7 cellular contexts compared by ENCODE assay signal in the genomic region with DNA sequence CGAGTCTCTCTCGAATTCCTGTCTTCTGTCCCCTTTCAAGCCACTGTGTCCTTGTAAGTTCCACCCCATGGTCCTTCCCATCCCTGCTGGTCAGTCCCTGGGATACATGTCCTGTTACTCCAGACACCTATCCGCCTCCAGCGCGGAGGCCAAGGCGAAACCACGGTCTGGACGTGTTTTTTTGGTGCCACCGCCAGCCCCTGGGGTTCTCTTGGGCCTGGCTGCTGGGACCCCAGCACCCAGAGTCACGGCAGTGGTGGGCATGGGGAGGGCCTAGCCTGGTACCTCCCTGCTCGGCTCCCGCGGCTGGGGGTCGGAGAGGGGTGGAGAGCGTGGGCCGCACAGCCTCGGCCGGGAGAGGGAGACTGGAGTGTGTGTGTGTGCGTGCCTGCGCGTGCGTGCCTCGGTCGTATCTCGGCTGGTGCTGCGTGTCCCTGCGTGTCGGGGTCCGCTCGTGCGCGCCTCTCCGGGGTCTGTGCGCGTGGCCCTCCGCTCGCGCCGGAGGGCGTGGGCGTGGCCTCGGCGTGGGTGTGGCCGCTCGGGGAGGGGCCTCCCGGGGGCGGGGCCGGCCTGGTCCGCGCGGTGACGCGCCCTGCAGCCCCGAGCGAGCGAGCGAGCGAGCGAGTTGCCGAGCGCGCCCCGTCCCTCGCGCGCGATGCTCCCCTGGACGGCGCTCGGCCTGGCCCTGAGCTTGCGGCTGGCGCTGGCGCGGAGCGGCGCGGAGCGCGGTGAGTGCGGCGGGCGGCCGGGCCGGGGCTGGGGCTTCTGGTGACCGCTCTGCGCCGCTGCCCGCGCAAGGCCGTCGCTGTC. TPM values are rescaled to one million over a fixed set of nuclear protein-coding genes. Genes with fewer than 3 reads are reported as not detected.
DNase-seq lines count a peak whose midpoint lies in the region; ATAC-seq lines count a peak whose summit lies in the region.

A gene with protein sequence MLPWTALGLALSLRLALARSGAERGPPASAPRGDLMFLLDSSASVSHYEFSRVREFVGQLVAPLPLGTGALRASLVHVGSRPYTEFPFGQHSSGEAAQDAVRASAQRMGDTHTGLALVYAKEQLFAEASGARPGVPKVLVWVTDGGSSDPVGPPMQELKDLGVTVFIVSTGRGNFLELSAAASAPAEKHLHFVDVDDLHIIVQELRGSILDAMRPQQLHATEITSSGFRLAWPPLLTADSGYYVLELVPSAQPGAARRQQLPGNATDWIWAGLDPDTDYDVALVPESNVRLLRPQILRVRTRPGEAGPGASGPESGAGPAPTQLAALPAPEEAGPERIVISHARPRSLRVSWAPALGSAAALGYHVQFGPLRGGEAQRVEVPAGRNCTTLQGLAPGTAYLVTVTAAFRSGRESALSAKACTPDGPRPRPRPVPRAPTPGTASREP (plus strand): TSS at position 597 of the 810 bp plus-strand sequence. CDS start 59 bp downstream, at position 656.

- H3K4me1 Mint-ChIP-seq in activated T-helper 2 cell treated with anti-CD3 and anti-CD28 coated beads, Interferon-gamma antibody, Interleukin-2, Interleukin-4, amounts not matched to agents 10 μg/mL and 5 μg/mL and 100 μg/mL, durations not matched to agents 14 hours and 24 hours and 36 hours (ENCODE audit: low read depth), result peaks cover 2% of the 10 kb centered on the region
- H3K4me1 Mint-ChIP-seq in naive B cell, result peaks cover 8 to 17% (median 8%) of the 10 kb centered on the region in 3 donors

- H3K9me3 Mint-ChIP-seq in activated T-helper 2 cell treated with anti-CD3 and anti-CD28 coated beads, Interferon-gamma antibody, Interleukin-2, Interleukin-4, amounts not matched to agents 10 μg/mL and 5 μg/mL and 100 μg/mL, durations not matched to agents 14 hours and 24 hours and 36 hours, result no peaks in the 10 kb centered on the region
- H3K9me3 Mint-ChIP-seq in naive B cell, result no peaks in the 10 kb centered on the region

- H3K27me3 Mint-ChIP-seq in activated T-helper 2 cell treated with anti-CD3 and anti-CD28 coated beads, Interferon-gamma antibody, Interleukin-2, Interleukin-4, amounts not matched to agents 10 μg/mL and 5 μg/mL and 100 μg/mL, durations not matched to agents 14 hours and 24 hours and 36 hours (ENCODE audit: low read depth), result peaks cover 7% of the 10 kb centered on the region
- peaks cover 3 to 56% (median 14%) of the 10 kb centered on the region in 3 donors for H3K27me3 Mint-ChIP-seq in naive B cell

- DNase-seq in GM19240 (ENCODE audit: insufficient read length, low spot score) (peak; percentile 80), NCI-H526 treated with DMSO at 0.1 percent for 48 hours (lab: John Stamatoyannopoulos, UW) (peak; percentile 17), fibroblast of gingiva (ENCODE audit: low read depth) (peak; percentile 54), naive B cell (peak; percentile 65)
- DNase-seq in activated T-helper 2 cell treated with anti-CD3 and anti-CD28 coated beads, Interferon-gamma antibody, Interleukin-2, Interleukin-4, amounts not matched to agents 10 μg/mL and 5 μg/mL and 100 μg/mL, durations not matched to agents 14 hours and 24 hours and 36 hours (ENCODE audit: low spot score), result peak; percentile 68
- DNase-seq in stimulated activated CD8-positive, alpha-beta memory T cell treated with anti-CD3 and anti-CD28 coated beads, Interleukin-7, amount 100 ng/mL, for 48 hours (ENCODE audit: extremely low read depth in 1 of 2, low read depth in 1 of 2), result peak; percentile 50 to 52

- H3K27ac Mint-ChIP-seq in activated T-helper 2 cell treated with anti-CD3 and anti-CD28 coated beads, Interferon-gamma antibody, Interleukin-2, Interleukin-4, amounts not matched to agents 10 μg/mL and 5 μg/mL and 100 μg/mL, durations not matched to agents 14 hours and 24 hours and 36 hours, result no peak within 1 kb of the TSS
- H3K27ac Mint-ChIP-seq in naive B cell, result peak within 1 kb of the TSS in 1 of 6 donors; percentile 47

- peak within 1 kb of the TSS; percentile 51 for H3K4me3 Mint-ChIP-seq in activated T-helper 2 cell treated with anti-CD3 and anti-CD28 coated beads, Interferon-gamma antibody, Interleukin-2, Interleukin-4, amounts not matched to agents 10 μg/mL and 5 μg/mL and 100 μg/mL, durations not matched to agents 14 hours and 24 hours and 36 hours (ENCODE audit: low read depth)
- H3K4me3 Mint-ChIP-seq in naive B cell, result peak within 1 kb of the TSS in 7 of 8 donors; percentile 64 to 88 (median 74)

- no peaks in the 10 kb centered on the region for H3K36me3 Mint-ChIP-seq in activated T-helper 2 cell treated with anti-CD3 and anti-CD28 coated beads, Interferon-gamma antibody, Interleukin-2, Interleukin-4, amounts not matched to agents 10 μg/mL and 5 μg/mL and 100 μg/mL, durations not matched to agents 14 hours and 24 hours and 36 hours (ENCODE audit: low read depth)
- H3K36me3 Mint-ChIP-seq in naive B cell, result no peaks in the 10 kb centered on the region

- ATAC-seq in naive B cell (ENCODE audit: low read depth in 2 of 2) (peak; percentile 73 to 75), GM19455 (IDR thresholded peaks at IDR 0.05; ENCODE audit: unreplicated experiment) (no peak)

- intact Hi-C loops in activated T-helper 2 cell treated with anti-CD3 and anti-CD28 coated beads, Interferon-gamma antibody, Interleukin-2, Interleukin-4, amounts not matched to agents 10 μg/mL and 5 μg/mL and 100 μg/mL, durations not matched to agents 14 hours and 24 hours and 36 hours (cut with micrococcal nuclease), result no loop called here

RNA-seq across cellular contexts. Expression of the gene that starts here (rescaled TPM):
- total RNA-seq in activated T-helper 2 cell treated with anti-CD3 and anti-CD28 coated beads, Interferon-gamma antibody, Interleukin-2, Interleukin-4, amounts not matched to agents 10 μg/mL and 5 μg/mL and 100 μg/mL, durations not matched to agents 14 hours and 24 hours and 36 hours, result 4.0 and 4.7 TPM in 2 replicates
- polyA plus RNA-seq in naive B cell (ENCODE audit: low read depth in 6 of 6), result under 1 TPM in 1 of 6 donors, not detected in 5; 0.41 TPM

Comparison
In these comparisons a context has a peak if more than half of its experiments do, and no peak if none do; other contexts are left out.
1. Peak in DNase-seq and ATAC-seq in naive B cell; RNA of the gene not detected or under 1 TPM.
2. DNase-seq: peak in every context shown above with its lines; median percentile 80 in GM19240; 68 in activated T-helper 2 cell treated with anti-CD3 and anti-CD28 coated beads, Interferon-gamma antibody, Interleukin-2, Interleukin-4, amounts not matched to agents 10 μg/mL and 5 μg/mL and 100 μg/mL, durations not matched to agents 14 hours and 24 hours and 36 hours; 65 in naive B cell; 54 in fibroblast of gingiva; 51 in stimulated activated CD8-positive, alpha-beta memory T cell treated with anti-CD3 and anti-CD28 coated beads, Interleukin-7, amount 100 ng/mL, for 48 hours; 17 in NCI-H526 treated with DMSO at 0.1 percent for 48 hours.